ENCODE assay signal across 8 cellular contexts in genomic region chr12:121128908-121129704, GRCh38. TPM values are rescaled to one million over a fixed set of nuclear protein-coding genes. Genes with fewer than 3 reads are reported as not detected.
A peak's percentile ranks its signal among the peaks of the same experiment; 100 is the strongest.
DNase-seq lines count a peak whose midpoint lies in the region; ATAC-seq and TF ChIP-seq lines count a peak whose summit lies in the region.

No MANE protein-coding gene starts in this region.

- TF ChIP-seq CTCF in coronary artery (IDR thresholded peaks at IDR 0.05) = no peak

- H3K79me1 ChIP-seq in mesendoderm (ENCODE audit: low read length) = no peaks in the 10 kb centered on the region

- no peaks in the 10 kb centered on the region for H3K9me3 ChIP-seq in KOPT-K1 (ENCODE audit: insufficient read depth, low read length, poor library complexity, severe bottlenecking)

- DNase-seq in GDM1 (lab: John Stamatoyannopoulos, UW) (peak; percentile 91), coronary artery (ENCODE audit: low spot score) (peak; percentile 86), mesendoderm (peak; percentile 50), mesenteric fat pad (ENCODE audit: low spot score) (no peak)
- peak; percentile 84 to 88 for DNase-seq in activated CD4-positive, alpha-beta T cell treated with anti-CD3 and anti-CD28 coated beads for 4 hours
- DNase-seq in stimulated activated CD8-positive, alpha-beta memory T cell treated with anti-CD3 and anti-CD28 coated beads, Interleukin-4, amount 100 ng/mL, for 48 hours = peak; percentile 88

- no peak overlapping the region for H4K8ac ChIP-seq in mesendoderm (ENCODE audit: low read depth, low read length)

- H4K5ac ChIP-seq in mesendoderm (ENCODE audit: low read length) = no peak overlapping the region

- no peak overlapping the region for H3K4me2 ChIP-seq in mesendoderm (ENCODE audit: low read length)

- no CpG with 5 or more reads among the region's 11 CpGs for WGBS in mesendoderm (ENCODE audit: extremely low coverage, insufficient coverage, low lambda C conversion rate)

- H2BK15ac ChIP-seq in mesendoderm (replicated peaks; ENCODE audit: low read depth) = no peak overlapping the region

- H3K9ac ChIP-seq in mesendoderm (ENCODE audit: low read length) = no peak overlapping the region

- H3K27me3 ChIP-seq in mesendoderm (ENCODE audit: insufficient read depth, low read length, poor library complexity) = no peaks in the 10 kb centered on the region

- peak; percentile 70 for ATAC-seq in GM21576 (IDR thresholded peaks at IDR 0.05; ENCODE audit: unreplicated experiment)

- H3K79me2 ChIP-seq in mesendoderm (ENCODE audit: control insufficient read depth, insufficient read depth, low read length) = no peaks in the 10 kb centered on the region

- H2AK5ac ChIP-seq in mesendoderm (ENCODE audit: low read length) = no peak overlapping the region

- no peak overlapping the region for H2BK5ac ChIP-seq in mesendoderm (ENCODE audit: low read length)

- H3K56ac ChIP-seq in mesendoderm (ENCODE audit: low read length) = no peak overlapping the region

- H3K4me1 ChIP-seq in mesendoderm (ENCODE audit: control insufficient read depth, low read depth, low read length) = no peaks in the 10 kb centered on the region

- H3K4me3 ChIP-seq in coronary artery = peak overlapping the region; percentile 45
- H3K4me3 ChIP-seq in mesendoderm (ENCODE audit: low read length) = no peak overlapping the region

- no peaks in the 10 kb centered on the region for H3K36me3 ChIP-seq in KOPT-K1 (ENCODE audit: insufficient read depth, low read length)
- no peaks in the 10 kb centered on the region for H3K36me3 ChIP-seq in mesendoderm (ENCODE audit: control insufficient read depth, insufficient read depth, low read length)

- no peak overlapping the region for H2BK120ac ChIP-seq in mesendoderm (ENCODE audit: low read depth, low read length)

- peak overlapping the region; percentile 82 for H3K27ac ChIP-seq in KOPT-K1 (ENCODE audit: low read depth, low read length, poor library complexity, severe bottlenecking)
- H3K27ac ChIP-seq in coronary artery = peak overlapping the region; percentile 45 to 77
- no peak overlapping the region for H3K27ac ChIP-seq in mesendoderm (ENCODE audit: low read depth, low read length)

- H3K18ac ChIP-seq in mesendoderm (ENCODE audit: low read length) = no peak overlapping the region

- no peak overlapping the region for H3K4ac ChIP-seq in mesendoderm (ENCODE audit: low read depth, low read length)

- H3K23ac ChIP-seq in mesendoderm (ENCODE audit: low read length) = no peak overlapping the region

RNA-seq across cellular contexts. Expression of gene P2RX7, which starts 3.6 kb away (rescaled TPM):
- polyA plus RNA-seq in mesendoderm (2013, experiment 1 of 2) = 0.18 TPM
- 0.21 TPM for polyA plus RNA-seq in mesendoderm (2013, experiment 2 of 2)
- total RNA-seq in mesenteric fat pad = 4.7 TPM
